ENCODE assay signal across 36 cellular contexts in genomic region chr5:41172012-41172411, GRCh38. TPM values are rescaled to one million over a fixed set of nuclear protein-coding genes. Genes with fewer than 3 reads are reported as not detected.
"Had no signal": no experiment of that assay in that cellular context is flagged by ENCODE, and none has a peak within 500 bp of the region (broad histone marks: within the 10 kb centered on the region; RNA-seq: fewer than 3 reads in every experiment).

No MANE protein-coding gene starts in this region.

- DNase-seq: activated CD4-positive, alpha-beta memory T cell treated with anti-CD3 and anti-CD28 coated beads for 36 hours; activated CD4-positive, alpha-beta T cell treated with anti-CD3 and anti-CD28 coated beads for 36 hours; activated CD4-positive, alpha-beta T cell treated with anti-CD3 and anti-CD28 coated beads, Interleukin-2, amount 10 ng/mL, durations not matched to agents 24 days and 14 days; activated CD4-positive, CD25-positive, alpha-beta regulatory T cell; activated CD4-positive, CD25-positive, alpha-beta regulatory T cell treated with anti-CD3 and anti-CD28 coated beads, Interleukin-2, amount 50 U/mL, for 72 hours; activated CD8-positive, alpha-beta memory T cell treated with anti-CD3 and anti-CD28 coated beads, Interleukin-2, amount 10 ng/mL, durations not matched to agents 7 days and 5 days; activated CD8-positive, alpha-beta memory T cell treated with anti-CD3 and anti-CD28 coated beads, Interleukin-2, amount 50 U/mL, for 4 hours; activated CD8-positive, alpha-beta T cell treated with anti-CD3 and anti-CD28 coated beads, Interleukin-2, amount 10 ng/mL, durations not matched to agents 7 days and 5 days; activated effector memory CD4-positive, alpha-beta T cell treated with anti-CD3 and anti-CD28 coated beads, Interleukin-2, amount 50 U/mL, for 16 hours; activated naive CD4-positive, alpha-beta T cell treated with anti-CD3 and anti-CD28 coated beads for 36 hours; activated naive CD8-positive, alpha-beta T cell treated with anti-CD3 and anti-CD28 coated beads for 36 hours; activated naive CD8-positive, alpha-beta T cell treated with anti-CD3 and anti-CD28 coated beads, Interleukin-2, amount 50 U/mL, for 24 hours; activated T-cell treated with anti-CD3 and anti-CD28 coated beads, Interleukin-2, amount 50 U/mL, for 1 hour; activated T-cell treated with anti-CD3 and anti-CD28 coated beads, Interleukin-2, amount 50 U/mL, for 48 hours; adrenal gland; amygdala; aorta; cortex of kidney; dermis blood vessel endothelial cell; effector CD4-positive, alpha-beta T cell; effector memory CD8-positive, alpha-beta T cell; erythroblast; foreskin keratinocyte; gastrocnemius medialis; glutamatergic neuron; T-helper 2 cell had no signal

- H3K4me1 ChIP-seq: adrenal gland, breast epithelium, esophagus muscularis mucosa, foreskin keratinocyte, gastrocnemius medialis had no signal

- H3K4me3 ChIP-seq: adrenal gland, breast epithelium, cardiac muscle cell, esophagus muscularis mucosa, gastrocnemius medialis had no signal

- H3K36me3 Mint-ChIP-seq: activated CD4-positive, alpha-beta memory T cell treated with anti-CD3 and anti-CD28 coated beads for 36 hours; activated CD8-positive, alpha-beta memory T cell treated with anti-CD3 and anti-CD28 coated beads, Interleukin-2, amount 10 ng/mL, durations not matched to agents 7 days and 5 days; activated naive CD4-positive, alpha-beta T cell treated with anti-CD3 and anti-CD28 coated beads, Interleukin-2, amount 50 U/mL, for 24 hours; activated naive CD8-positive, alpha-beta T cell treated with anti-CD3 and anti-CD28 coated beads for 36 hours; brain had no signal

- H3K27ac Mint-ChIP-seq: activated CD4-positive, alpha-beta memory T cell treated with anti-CD3 and anti-CD28 coated beads for 36 hours; activated CD4-positive, alpha-beta T cell treated with anti-CD3 and anti-CD28 coated beads for 36 hours; activated CD4-positive, alpha-beta T cell treated with anti-CD3 and anti-CD28 coated beads, Interleukin-2, amount 10 ng/mL, durations not matched to agents 24 days and 14 days; activated CD8-positive, alpha-beta memory T cell treated with anti-CD3 and anti-CD28 coated beads, Interleukin-2, amount 10 ng/mL, durations not matched to agents 7 days and 5 days; activated CD8-positive, alpha-beta T cell treated with anti-CD3 and anti-CD28 coated beads, Interleukin-2, amount 10 ng/mL, durations not matched to agents 7 days and 5 days; activated naive CD4-positive, alpha-beta T cell treated with anti-CD3 and anti-CD28 coated beads for 36 hours; activated naive CD4-positive, alpha-beta T cell treated with anti-CD3 and anti-CD28 coated beads, Interleukin-2, amount 50 U/mL, for 24 hours; activated naive CD8-positive, alpha-beta T cell treated with anti-CD3 and anti-CD28 coated beads for 36 hours; activated naive CD8-positive, alpha-beta T cell treated with anti-CD3 and anti-CD28 coated beads, Interleukin-2, amount 50 U/mL, for 24 hours; activated T-helper 1 cell treated with anti-CD3 and anti-CD28 coated beads, Interleukin-12 subunit alpha, Interleukin-12 subunit beta, Interleukin-2, Interleukin-4 antibody, amounts not matched to agents 30 ng/mL and 10 ng/mL and 1 ng/mL, durations not matched to agents 14 hours and 24 hours and 36 hours; activated T-helper 2 cell treated with anti-CD3 and anti-CD28 coated beads, Interferon-gamma antibody, Interleukin-2, Interleukin-4, amounts not matched to agents 10 μg/mL and 5 μg/mL and 100 μg/mL, durations not matched to agents 14 hours and 24 hours and 36 hours; brain; effector memory CD8-positive, alpha-beta T cell had no signal

- H3K27ac ChIP-seq: adrenal gland, breast epithelium, cardiac muscle cell, esophagus muscularis mucosa, foreskin keratinocyte, gastrocnemius medialis had no signal

- H3K36me3 ChIP-seq: adrenal gland, breast epithelium, cardiac muscle cell, esophagus muscularis mucosa, gastrocnemius medialis had no signal

- H3K9me3 ChIP-seq: adrenal gland, breast epithelium, esophagus muscularis mucosa, gastrocnemius medialis had no signal

- ATAC-seq: activated CD4-positive, alpha-beta T cell treated with anti-CD3 and anti-CD28 coated beads for 36 hours; activated CD8-positive, alpha-beta memory T cell treated with anti-CD3 and anti-CD28 coated beads, Interleukin-2, amount 10 ng/mL, durations not matched to agents 7 days and 5 days; activated CD8-positive, alpha-beta T cell treated with anti-CD3 and anti-CD28 coated beads, Interleukin-2, amount 10 ng/mL, durations not matched to agents 7 days and 5 days; activated naive CD8-positive, alpha-beta T cell treated with anti-CD3 and anti-CD28 coated beads, Interleukin-2, amount 50 U/mL, for 24 hours; effector memory CD8-positive, alpha-beta T cell; foreskin keratinocyte; gastrocnemius medialis had no signal

- H3K9me3 Mint-ChIP-seq: activated CD4-positive, alpha-beta memory T cell treated with anti-CD3 and anti-CD28 coated beads for 36 hours; activated CD4-positive, alpha-beta T cell treated with anti-CD3 and anti-CD28 coated beads, Interleukin-2, amount 10 ng/mL, durations not matched to agents 24 days and 14 days; activated naive CD4-positive, alpha-beta T cell treated with anti-CD3 and anti-CD28 coated beads for 36 hours; activated naive CD8-positive, alpha-beta T cell treated with anti-CD3 and anti-CD28 coated beads for 36 hours; activated naive CD8-positive, alpha-beta T cell treated with anti-CD3 and anti-CD28 coated beads, Interleukin-2, amount 50 U/mL, for 24 hours; activated T-helper 1 cell treated with anti-CD3 and anti-CD28 coated beads, Interleukin-12 subunit alpha, Interleukin-12 subunit beta, Interleukin-2, Interleukin-4 antibody, amounts not matched to agents 30 ng/mL and 10 ng/mL and 1 ng/mL, durations not matched to agents 14 hours and 24 hours and 36 hours; activated T-helper 2 cell treated with anti-CD3 and anti-CD28 coated beads, Interferon-gamma antibody, Interleukin-2, Interleukin-4, amounts not matched to agents 10 μg/mL and 5 μg/mL and 100 μg/mL, durations not matched to agents 14 hours and 24 hours and 36 hours; brain had no signal

- H3K27me3 ChIP-seq: adrenal gland, breast epithelium, cardiac muscle cell, esophagus muscularis mucosa, foreskin keratinocyte, gastrocnemius medialis had no signal

- H3K27me3 Mint-ChIP-seq: activated CD4-positive, alpha-beta memory T cell treated with anti-CD3 and anti-CD28 coated beads for 36 hours; activated CD4-positive, alpha-beta T cell treated with anti-CD3 and anti-CD28 coated beads for 36 hours; activated CD4-positive, alpha-beta T cell treated with anti-CD3 and anti-CD28 coated beads, Interleukin-2, amount 10 ng/mL, durations not matched to agents 24 days and 14 days; activated CD8-positive, alpha-beta memory T cell treated with anti-CD3 and anti-CD28 coated beads, Interleukin-2, amount 10 ng/mL, durations not matched to agents 7 days and 5 days; activated naive CD4-positive, alpha-beta T cell treated with anti-CD3 and anti-CD28 coated beads, Interleukin-2, amount 50 U/mL, for 24 hours; activated naive CD8-positive, alpha-beta T cell treated with anti-CD3 and anti-CD28 coated beads for 36 hours; activated naive CD8-positive, alpha-beta T cell treated with anti-CD3 and anti-CD28 coated beads, Interleukin-2, amount 50 U/mL, for 24 hours; brain; central memory CD8-positive, alpha-beta T cell; effector memory CD8-positive, alpha-beta T cell had no signal

- H3K4me1 Mint-ChIP-seq: activated CD4-positive, alpha-beta T cell treated with anti-CD3 and anti-CD28 coated beads for 36 hours; activated CD4-positive, alpha-beta T cell treated with anti-CD3 and anti-CD28 coated beads, Interleukin-2, amount 10 ng/mL, durations not matched to agents 24 days and 14 days; activated CD8-positive, alpha-beta memory T cell treated with anti-CD3 and anti-CD28 coated beads, Interleukin-2, amount 10 ng/mL, durations not matched to agents 7 days and 5 days; activated naive CD4-positive, alpha-beta T cell treated with anti-CD3 and anti-CD28 coated beads, Interleukin-2, amount 50 U/mL, for 24 hours; activated naive CD8-positive, alpha-beta T cell treated with anti-CD3 and anti-CD28 coated beads for 36 hours; activated naive CD8-positive, alpha-beta T cell treated with anti-CD3 and anti-CD28 coated beads, Interleukin-2, amount 50 U/mL, for 24 hours; brain; central memory CD8-positive, alpha-beta T cell had no signal

- H3K4me3 Mint-ChIP-seq: activated CD4-positive, alpha-beta memory T cell treated with anti-CD3 and anti-CD28 coated beads for 36 hours; activated CD4-positive, alpha-beta T cell treated with anti-CD3 and anti-CD28 coated beads for 36 hours; activated CD4-positive, alpha-beta T cell treated with anti-CD3 and anti-CD28 coated beads, Interleukin-2, amount 10 ng/mL, durations not matched to agents 24 days and 14 days; activated CD8-positive, alpha-beta memory T cell treated with anti-CD3 and anti-CD28 coated beads, Interleukin-2, amount 10 ng/mL, durations not matched to agents 7 days and 5 days; activated CD8-positive, alpha-beta T cell treated with anti-CD3 and anti-CD28 coated beads, Interleukin-2, amount 10 ng/mL, durations not matched to agents 7 days and 5 days; activated naive CD4-positive, alpha-beta T cell treated with anti-CD3 and anti-CD28 coated beads for 36 hours; activated naive CD4-positive, alpha-beta T cell treated with anti-CD3 and anti-CD28 coated beads, Interleukin-2, amount 50 U/mL, for 24 hours; activated naive CD8-positive, alpha-beta T cell treated with anti-CD3 and anti-CD28 coated beads for 36 hours; activated naive CD8-positive, alpha-beta T cell treated with anti-CD3 and anti-CD28 coated beads, Interleukin-2, amount 50 U/mL, for 24 hours; activated T-helper 1 cell treated with anti-CD3 and anti-CD28 coated beads, Interleukin-12 subunit alpha, Interleukin-12 subunit beta, Interleukin-2, Interleukin-4 antibody, amounts not matched to agents 30 ng/mL and 10 ng/mL and 1 ng/mL, durations not matched to agents 14 hours and 24 hours and 36 hours; brain; central memory CD8-positive, alpha-beta T cell; effector memory CD8-positive, alpha-beta T cell had no signal

RNA-seq across cellular contexts. Expression of gene C6, which starts 41.3 kb away (rescaled TPM):
- total RNA-seq: activated CD4-positive, alpha-beta memory T cell treated with anti-CD3 and anti-CD28 coated beads for 36 hours; activated CD4-positive, alpha-beta T cell treated with anti-CD3 and anti-CD28 coated beads for 36 hours; activated CD4-positive, alpha-beta T cell treated with anti-CD3 and anti-CD28 coated beads, Interleukin-2, amount 10 ng/mL, durations not matched to agents 24 days and 14 days; activated CD8-positive, alpha-beta memory T cell treated with anti-CD3 and anti-CD28 coated beads for 36 hours; activated CD8-positive, alpha-beta memory T cell treated with anti-CD3 and anti-CD28 coated beads, Interleukin-2, amount 10 ng/mL, durations not matched to agents 7 days and 5 days; activated CD8-positive, alpha-beta T cell treated with anti-CD3 and anti-CD28 coated beads, Interleukin-2, amount 10 ng/mL, durations not matched to agents 7 days and 5 days; activated naive CD4-positive, alpha-beta T cell treated with anti-CD3 and anti-CD28 coated beads for 36 hours; activated naive CD8-positive, alpha-beta T cell treated with anti-CD3 and anti-CD28 coated beads for 36 hours; activated T-helper 1 cell treated with anti-CD3 and anti-CD28 coated beads, Interleukin-12 subunit alpha, Interleukin-12 subunit beta, Interleukin-2, Interleukin-4 antibody, amounts not matched to agents 30 ng/mL and 10 ng/mL and 1 ng/mL, durations not matched to agents 14 hours and 24 hours and 36 hours; activated T-helper 2 cell treated with anti-CD3 and anti-CD28 coated beads, Interferon-gamma antibody, Interleukin-2, Interleukin-4, amounts not matched to agents 10 μg/mL and 5 μg/mL and 100 μg/mL, durations not matched to agents 14 hours and 24 hours and 36 hours; dermis blood vessel endothelial cell; foreskin keratinocyte; T-helper 1 cell treated with Interleukin-12 subunit alpha and Interleukin-12 subunit beta and Interleukin-4 antibody, amounts not matched to agents 30 ng/mL and 1 ng/mL, for 36 hours had no signal
- polyA plus RNA-seq: foreskin keratinocyte had no signal
